In genomic region chr1:84959294-84959693, GRCh38 we compare ENCODE assay signal across 1 cellular context.
TF ChIP-seq lines count a peak whose summit lies in the region.

No MANE protein-coding gene starts in this region.

TF ChIP-seq in WTC11, 78 proteins besides CTCF, POLR2A, EP300 and RAD21 (continued from another document):
- TF ChIP-seq ARID4B (CRISPR knock-in tag; IDR thresholded peaks at IDR 0.05; ENCODE audit: borderline replicate concordance) (no peak), SP1 (CRISPR knock-in tag; conservative IDR thresholded peaks at IDR 0.05) (no peak), CREM (CRISPR knock-in tag; IDR thresholded peaks at IDR 0.05) (no peak), GABPB1 (CRISPR knock-in tag; IDR thresholded peaks at IDR 0.05) (no peak), NFATC4 (CRISPR knock-in tag; IDR thresholded peaks at IDR 0.05) (no peak), FOXK1 (CRISPR knock-in tag; IDR thresholded peaks at IDR 0.05) (no peak), IRF2 (CRISPR knock-in tag; IDR thresholded peaks at IDR 0.05; ENCODE audit: borderline replicate concordance, low read depth) (no peak), ZNF423 (CRISPR knock-in tag; IDR thresholded peaks at IDR 0.05) (no peak), CREB1 (CRISPR knock-in tag; IDR thresholded peaks at IDR 0.05) (no peak), RELA (CRISPR knock-in tag; IDR thresholded peaks at IDR 0.05; ENCODE audit: borderline replicate concordance) (no peak), E2F5 (CRISPR knock-in tag; IDR thresholded peaks at IDR 0.05) (no peak), GTF2I (CRISPR knock-in tag; conservative IDR thresholded peaks at IDR 0.05) (no peak), ZNF219 (CRISPR knock-in tag; IDR thresholded peaks at IDR 0.05; ENCODE audit: borderline replicate concordance) (no peak)
- TF ChIP-seq, protein P1, sequence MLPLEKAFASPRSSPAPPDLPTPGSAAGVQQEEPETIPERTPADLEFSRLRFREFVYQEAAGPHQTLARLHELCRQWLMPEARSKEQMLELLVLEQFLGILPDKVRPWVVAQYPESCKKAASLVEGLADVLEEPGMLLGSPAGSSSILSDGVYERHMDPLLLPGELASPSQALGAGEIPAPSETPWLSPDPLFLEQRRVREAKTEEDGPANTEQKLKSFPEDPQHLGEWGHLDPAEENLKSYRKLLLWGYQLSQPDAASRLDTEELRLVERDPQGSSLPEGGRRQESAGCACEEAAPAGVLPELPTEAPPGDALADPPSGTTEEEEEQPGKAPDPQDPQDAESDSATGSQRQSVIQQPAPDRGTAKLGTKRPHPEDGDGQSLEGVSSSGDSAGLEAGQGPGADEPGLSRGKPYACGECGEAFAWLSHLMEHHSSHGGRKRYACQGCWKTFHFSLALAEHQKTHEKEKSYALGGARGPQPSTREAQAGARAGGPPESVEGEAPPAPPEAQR (CRISPR knock-in tag; IDR thresholded peaks at IDR 0.05), result no peak
- TF ChIP-seq, protein P2, sequence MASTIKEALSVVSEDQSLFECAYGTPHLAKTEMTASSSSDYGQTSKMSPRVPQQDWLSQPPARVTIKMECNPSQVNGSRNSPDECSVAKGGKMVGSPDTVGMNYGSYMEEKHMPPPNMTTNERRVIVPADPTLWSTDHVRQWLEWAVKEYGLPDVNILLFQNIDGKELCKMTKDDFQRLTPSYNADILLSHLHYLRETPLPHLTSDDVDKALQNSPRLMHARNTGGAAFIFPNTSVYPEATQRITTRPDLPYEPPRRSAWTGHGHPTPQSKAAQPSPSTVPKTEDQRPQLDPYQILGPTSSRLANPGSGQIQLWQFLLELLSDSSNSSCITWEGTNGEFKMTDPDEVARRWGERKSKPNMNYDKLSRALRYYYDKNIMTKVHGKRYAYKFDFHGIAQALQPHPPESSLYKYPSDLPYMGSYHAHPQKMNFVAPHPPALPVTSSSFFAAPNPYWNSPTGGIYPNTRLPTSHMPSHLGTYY (CRISPR knock-in tag; IDR thresholded peaks at IDR 0.05), result no peak
